In the genomic region with DNA sequence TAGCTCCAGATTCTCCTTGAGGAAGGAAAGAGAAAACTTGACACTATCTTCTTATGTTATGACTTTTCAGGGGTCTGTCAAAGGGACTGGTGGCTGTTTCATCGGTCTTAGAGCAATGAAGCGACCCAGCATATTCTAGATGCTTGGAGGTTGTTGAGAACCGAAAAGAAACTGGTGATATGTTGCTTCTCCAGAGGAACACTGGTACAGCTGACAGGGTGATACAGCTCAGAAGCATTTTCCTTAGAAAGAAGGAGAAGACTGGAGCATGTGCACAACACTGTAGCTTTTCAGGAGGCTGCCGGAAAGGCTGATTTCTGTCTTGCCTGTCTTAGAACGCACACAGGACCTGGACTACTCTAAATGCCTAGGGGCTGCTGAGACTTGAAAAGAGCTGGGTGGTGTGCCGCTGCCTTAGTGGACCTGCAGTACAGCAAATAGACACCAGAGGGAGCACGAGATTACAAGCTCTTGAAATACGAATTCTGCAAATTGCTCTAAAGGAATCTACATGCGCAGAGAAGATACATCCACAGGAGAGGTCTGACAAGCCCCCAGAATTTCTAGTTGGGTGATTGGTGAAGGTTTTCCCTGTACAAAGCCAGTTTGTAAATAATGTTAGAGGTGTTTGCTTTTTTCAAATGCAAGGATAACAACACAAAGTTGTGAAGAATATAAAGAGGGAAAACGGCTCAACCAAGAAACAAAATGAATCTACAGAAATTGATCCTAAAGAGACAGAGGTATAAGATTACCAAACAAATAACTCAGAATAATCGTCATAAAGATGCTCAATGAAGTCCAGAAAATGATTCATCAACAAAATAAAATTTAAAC, we compare ENCODE assay signal across 8 cellular contexts.
DNase-seq lines count a peak whose midpoint lies in the region; ATAC-seq and TF ChIP-seq lines count a peak whose summit lies in the region.

No MANE protein-coding gene starts in this region.

- H3K9me3 Mint-ChIP-seq in activated CD4-positive, alpha-beta memory T cell treated with anti-CD3 and anti-CD28 coated beads, Interleukin-2, amount 10 ng/mL, durations not matched to agents 7 days and 5 days, result no peaks in the 10 kb centered on the region
- peaks cover 0 to 4% (median 0%) of the 10 kb centered on the region in 11 donors for H3K9me3 Mint-ChIP-seq in naive thymus-derived CD4-positive, alpha-beta T cell

- TF ChIP-seq POLR2A in esophagus muscularis mucosa (IDR thresholded peaks at IDR 0.05; ENCODE audit: low read depth), result no peak

- POLR2A ChIA-PET in activated CD4-positive, alpha-beta memory T cell treated with anti-CD3 and anti-CD28 coated beads, Interleukin-2, amount 10 ng/mL, durations not matched to agents 7 days and 5 days (lab: Charles Lee), result no interaction called here
- POLR2A ChIA-PET in naive thymus-derived CD4-positive, alpha-beta T cell (lab: Charles Lee), result interaction anchor here (0.7 kb wide), 1 partner anchor 573 kb away, joined by 4 read pairs; no protein-coding TSS in a partner anchor

- H3K9me3 ChIP-seq in esophagus muscularis mucosa, result no peaks in the 10 kb centered on the region
- H3K9me3 ChIP-seq in naive thymus-derived CD4-positive, alpha-beta T cell (ENCODE audit: control insufficient read depth in 2 of 3, low read length in 3 of 3), result no peaks in the 10 kb centered on the region
- no peaks in the 10 kb centered on the region for H3K9me3 ChIP-seq in upper lobe of right lung

- DNase-seq in EH (ENCODE audit: low read depth) (peak; percentile 19), H4 (ENCODE audit: low spot score) (peak; percentile 46), NCI-H2171 (lab: John Stamatoyannopoulos, UW) (peak; percentile 1), esophagus muscularis mucosa (ENCODE audit: extremely low spot score) (no peak), upper lobe of right lung (no peak)
- DNase-seq in activated CD4-positive, alpha-beta memory T cell treated with anti-CD3 and anti-CD28 coated beads, Interleukin-2, amount 10 ng/mL, durations not matched to agents 7 days and 5 days, result peak; percentile 20
- peak in 7 of 9 donors; percentile 1 to 29 (median 21) for DNase-seq in naive thymus-derived CD4-positive, alpha-beta T cell

- no peak overlapping the region for H3K4me3 Mint-ChIP-seq in activated CD4-positive, alpha-beta memory T cell treated with anti-CD3 and anti-CD28 coated beads, Interleukin-2, amount 10 ng/mL, durations not matched to agents 7 days and 5 days
- H3K4me3 Mint-ChIP-seq in naive thymus-derived CD4-positive, alpha-beta T cell, result no peak overlapping the region

- H3K36me3 Mint-ChIP-seq in activated CD4-positive, alpha-beta memory T cell treated with anti-CD3 and anti-CD28 coated beads, Interleukin-2, amount 10 ng/mL, durations not matched to agents 7 days and 5 days (ENCODE audit: low read depth), result no peaks in the 10 kb centered on the region
- no peaks in the 10 kb centered on the region for H3K36me3 Mint-ChIP-seq in naive thymus-derived CD4-positive, alpha-beta T cell

- H3K27ac ChIP-seq in esophagus muscularis mucosa (replicated peaks in 1 of 4), result no peak overlapping the region
- H3K27ac ChIP-seq in naive thymus-derived CD4-positive, alpha-beta T cell (ENCODE audit: low read depth, low read length), result no peak overlapping the region
- no peak overlapping the region for H3K27ac ChIP-seq in upper lobe of right lung

- H3K27me3 Mint-ChIP-seq in activated CD4-positive, alpha-beta memory T cell treated with anti-CD3 and anti-CD28 coated beads, Interleukin-2, amount 10 ng/mL, durations not matched to agents 7 days and 5 days, result no peaks in the 10 kb centered on the region
- no peaks in the 10 kb centered on the region for H3K27me3 Mint-ChIP-seq in naive thymus-derived CD4-positive, alpha-beta T cell

- H3K36me3 ChIP-seq in esophagus muscularis mucosa (no peaks in the 10 kb centered on the region), upper lobe of right lung (no peaks in the 10 kb centered on the region)
- no peaks in the 10 kb centered on the region for H3K36me3 ChIP-seq in naive thymus-derived CD4-positive, alpha-beta T cell (ENCODE audit: control insufficient read depth in 2 of 3, insufficient read depth in 3 of 3, low read length in 3 of 3)

- intact Hi-C loops in esophagus muscularis mucosa (cut with DNase I) (loop anchor here (5.0 kb wide), 1 partner anchor 868 kb away; no protein-coding TSS in a partner anchor), upper lobe of right lung (cut with DNase I) (no loop called here)
- intact Hi-C loops in naive thymus-derived CD4-positive, alpha-beta T cell (cut with micrococcal nuclease), result no loop called here

- 27% methylated on average over 11 of the region's 11 CpGs for WGBS in esophagus muscularis mucosa

- no peak overlapping the region for H3K27ac Mint-ChIP-seq in activated CD4-positive, alpha-beta memory T cell treated with anti-CD3 and anti-CD28 coated beads, Interleukin-2, amount 10 ng/mL, durations not matched to agents 7 days and 5 days
- H3K27ac Mint-ChIP-seq in naive thymus-derived CD4-positive, alpha-beta T cell, result no peak overlapping the region

- H3K4me1 ChIP-seq in esophagus muscularis mucosa (no peaks in the 10 kb centered on the region), upper lobe of right lung (no peaks in the 10 kb centered on the region)
- no peaks in the 10 kb centered on the region for H3K4me1 ChIP-seq in naive thymus-derived CD4-positive, alpha-beta T cell (ENCODE audit: control insufficient read depth in 2 of 2, insufficient read depth in 2 of 2, low read length in 2 of 2)

- ATAC-seq in naive thymus-derived CD4-positive, alpha-beta T cell, result no peak
- ATAC-seq in upper lobe of right lung (peak; percentile 81), HG02840 (IDR thresholded peaks at IDR 0.05; ENCODE audit: low FRiP score, unreplicated experiment) (no peak)

- CTCF ChIA-PET in activated CD4-positive, alpha-beta memory T cell treated with anti-CD3 and anti-CD28 coated beads, Interleukin-2, amount 10 ng/mL, durations not matched to agents 7 days and 5 days (lab: Charles Lee), result no interaction called here
- CTCF ChIA-PET in naive thymus-derived CD4-positive, alpha-beta T cell (lab: Charles Lee), result no interaction called here

- peak; percentile 74 to 85 (median 78) for TF ChIP-seq CTCF in esophagus muscularis mucosa (IDR thresholded peaks at IDR 0.05)
- TF ChIP-seq CTCF in upper lobe of right lung (IDR thresholded peaks at IDR 0.05), result peak; percentile 71

- H3K4me1 Mint-ChIP-seq in activated CD4-positive, alpha-beta memory T cell treated with anti-CD3 and anti-CD28 coated beads, Interleukin-2, amount 10 ng/mL, durations not matched to agents 7 days and 5 days, result no peaks in the 10 kb centered on the region
- no peaks in the 10 kb centered on the region for H3K4me1 Mint-ChIP-seq in naive thymus-derived CD4-positive, alpha-beta T cell

- H3K4me3 ChIP-seq in esophagus muscularis mucosa (no peak overlapping the region), upper lobe of right lung (no peak overlapping the region)
- no peak overlapping the region for H3K4me3 ChIP-seq in naive thymus-derived CD4-positive, alpha-beta T cell (ENCODE audit: low read length)

- H3K27me3 ChIP-seq in esophagus muscularis mucosa (no peaks in the 10 kb centered on the region), upper lobe of right lung (no peaks in the 10 kb centered on the region)
- H3K27me3 ChIP-seq in naive thymus-derived CD4-positive, alpha-beta T cell (ENCODE audit: control insufficient read depth in 2 of 2, insufficient read depth in 2 of 2, low read length in 2 of 2), result no peaks in the 10 kb centered on the region

- no peak for TF ChIP-seq EP300 in esophagus muscularis mucosa (IDR thresholded peaks at IDR 0.05)

Comparison
In these comparisons a context has a peak if more than half of its experiments do, and no peak if none do; other contexts are left out.
1. DNase-seq: peak in EH (single experiment), H4 (single experiment), NCI-H2171 (single experiment), activated CD4-positive, alpha-beta memory T cell treated with anti-CD3 and anti-CD28 coated beads, Interleukin-2, amount 10 ng/mL, durations not matched to agents 7 days and 5 days (single experiment) and naive thymus-derived CD4-positive, alpha-beta T cell (7 of 9); none in esophagus muscularis mucosa (single experiment) and upper lobe of right lung (single experiment).